In genomic region chr13:33543089-33543459, GRCh38 we compare ENCODE assay signal across 8 cellular contexts.
DNase-seq lines count a peak whose midpoint lies in the region; ATAC-seq and TF ChIP-seq lines count a peak whose summit lies in the region.

No MANE protein-coding gene starts in this region.

- ATAC-seq in GM19372 (IDR thresholded peaks at IDR 0.05; ENCODE audit: low read depth, unreplicated experiment): peak; percentile 2

- H3K9me2 ChIP-seq in neural cell (ENCODE audit: insufficient read depth, low read length): no peaks in the 10 kb centered on the region

- peak overlapping the region; percentile 99 for H3K9ac ChIP-seq in endocrine pancreas (ENCODE audit: control insufficient read depth, insufficient read depth, low read length)
- peak overlapping the region; percentile 76 for H3K9ac ChIP-seq in neural cell (ENCODE audit: low read length)

- H3K4me3 ChIP-seq in ACC112 (ENCODE audit: low read depth, low read length): peak overlapping the region; percentile 76
- peak overlapping the region; percentile 41 for H3K4me3 ChIP-seq in MG63
- H3K4me3 ChIP-seq in endocrine pancreas (ENCODE audit: control insufficient read depth, insufficient read depth, low read length): peak overlapping the region; percentile 86
- peak overlapping the region; percentile 69 for H3K4me3 ChIP-seq in neural cell (ENCODE audit: low read length)

- H3K4me2 ChIP-seq in neural cell (ENCODE audit: low read length): peak overlapping the region; percentile 88

- no peak for TF ChIP-seq RAD21 in neural cell (conservative IDR thresholded peaks at IDR 0.05)

- H3K4me1 ChIP-seq in ACC112 (ENCODE audit: control insufficient read depth, insufficient read depth, low read length, unreplicated experiment) (peaks cover 21% of the 10 kb centered on the region), endocrine pancreas (ENCODE audit: control insufficient read depth, insufficient read depth, low read length) (peaks cover 32% of the 10 kb centered on the region)

- H3K27me3 ChIP-seq in ACC112 (ENCODE audit: insufficient read depth, low read length): no peaks in the 10 kb centered on the region
- H3K27me3 ChIP-seq in MG63: no peaks in the 10 kb centered on the region
- no peaks in the 10 kb centered on the region for H3K27me3 ChIP-seq in endocrine pancreas (ENCODE audit: control insufficient read depth, insufficient read depth, low read length)
- no peaks in the 10 kb centered on the region for H3K27me3 ChIP-seq in neural cell (ENCODE audit: insufficient read depth, low read depth, low read length)

- H3K79me2 ChIP-seq in ACC112 (ENCODE audit: control insufficient read depth, insufficient read depth, low read length, unreplicated experiment): no peaks in the 10 kb centered on the region
- no peaks in the 10 kb centered on the region for H3K79me2 ChIP-seq in neural cell (replicated peaks; ENCODE audit: insufficient read depth, low read length)

- H2AFZ ChIP-seq in ACC112 (ENCODE audit: low read length, unreplicated experiment) (peak overlapping the region; percentile 84), neural cell (ENCODE audit: low read depth, low read length) (peak overlapping the region; percentile 87)

- DNase-seq in MG63 (no peak), amygdala (lab: John Stamatoyannopoulos, UW) (no peak), germinal center (ENCODE audit: low spot score) (no peak)
- no peak for DNase-seq in activated CD4-positive, alpha-beta T cell treated with anti-CD3 and anti-CD28 coated beads for 1 hour

- no peaks in the 10 kb centered on the region for H3K36me3 ChIP-seq in ACC112 (ENCODE audit: insufficient read depth, low read length)
- no peaks in the 10 kb centered on the region for H3K36me3 ChIP-seq in MG63
- H3K36me3 ChIP-seq in endocrine pancreas (ENCODE audit: control insufficient read depth, insufficient read depth, low read length): no peaks in the 10 kb centered on the region
- H3K36me3 ChIP-seq in neural cell (ENCODE audit: insufficient read depth, low read length): no peaks in the 10 kb centered on the region

- H3K27ac ChIP-seq in ACC112 (ENCODE audit: low read depth, low read length) (peak overlapping the region; percentile 98), neural cell (ENCODE audit: low read length) (peak overlapping the region; percentile 93)

- H3K9me3 ChIP-seq in MG63 (no peaks in the 10 kb centered on the region), endocrine pancreas (ENCODE audit: control insufficient read depth, low read length) (no peaks in the 10 kb centered on the region), neural cell (ENCODE audit: low read length) (no peaks in the 10 kb centered on the region)

- TF ChIP-seq CTCF in neural cell (IDR thresholded peaks at IDR 0.05; ENCODE audit: poor library complexity, severe bottlenecking): no peak

- no peak for TF ChIP-seq EP300 in neural cell (conservative IDR thresholded peaks at IDR 0.05; ENCODE audit: poor library complexity, severe bottlenecking)

- H3F3A ChIP-seq in neural cell (ENCODE audit: insufficient read depth, low read length, poor library complexity, severe bottlenecking): peaks cover 10% of the 10 kb centered on the region

- H4K20me1 ChIP-seq in neural cell (ENCODE audit: insufficient read depth): no peaks in the 10 kb centered on the region

TF ChIP-seq in neural cell, 6 proteins besides CTCF, POLR2A, EP300 and RAD21:
- TF ChIP-seq REST (IDR thresholded peaks at IDR 0.05; ENCODE audit: borderline replicate concordance) (no peak), SMC3 (conservative IDR thresholded peaks at IDR 0.05; ENCODE audit: poor library complexity) (no peak), TAF1 (IDR thresholded peaks at IDR 0.05; ENCODE audit: low read depth) (no peak), POLR2AphosphoS5 (IDR thresholded peaks at IDR 0.05) (no peak), MXI1 (conservative IDR thresholded peaks at IDR 0.05; ENCODE audit: poor library complexity, severe bottlenecking) (no peak), EZH2 (IDR thresholded peaks at IDR 0.05; ENCODE audit: borderline replicate concordance, insufficient read depth, low read length, poor library complexity, severe bottlenecking) (no peak)
